Comparison of ENCODE assay signal across 1 cellular context in genomic region chr7:44782460-44782859, GRCh38.
TF ChIP-seq lines count a peak whose summit lies in the region.

No MANE protein-coding gene starts in this region.

TF ChIP-seq in Ishikawa, 13 proteins besides CTCF, POLR2A, EP300 and RAD21 (continued from another document):
- 0 out of 2 replicates have a peak, but pooled peaks have one; percentile 17 for TF ChIP-seq REST (IDR thresholded peaks at IDR 0.05; ENCODE audit: low read depth)
- TF ChIP-seq CREB1 (IDR thresholded peaks at IDR 0.05; ENCODE audit: low read depth): no peak
- no peak for TF ChIP-seq MAX (IDR thresholded peaks at IDR 0.05)
